Comparison of ENCODE assay signal across 19 cellular contexts in the genomic region with DNA sequence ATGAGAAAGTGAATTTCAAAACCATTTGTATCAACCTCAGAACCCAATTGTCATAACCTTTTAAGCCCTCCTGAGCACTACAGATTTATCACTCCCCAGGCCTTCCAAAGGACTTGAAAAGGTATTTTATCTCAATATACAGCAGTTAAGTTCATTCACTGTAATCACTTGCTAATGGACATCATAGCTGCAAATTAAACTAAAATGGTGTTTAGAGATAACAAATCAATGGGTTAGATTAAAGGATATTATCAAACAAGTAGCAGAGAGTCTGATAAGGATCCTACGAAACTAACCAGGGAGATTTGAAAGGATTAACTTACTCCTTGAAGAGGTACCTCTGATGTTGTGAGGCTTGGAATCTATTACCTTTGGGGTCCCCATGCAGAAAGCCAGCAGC.
DNase-seq lines count a peak whose midpoint lies in the region; ATAC-seq, FAIRE-seq and TF ChIP-seq lines count a peak whose summit lies in the region.
"Had no signal": no experiment of that assay in that cellular context is flagged by ENCODE, and none has a peak within 500 bp of the region (broad histone marks: within the 10 kb centered on the region; RNA-seq: fewer than 3 reads in every experiment).

No MANE protein-coding gene starts in this region.

- no peaks in the 10 kb centered on the region for H3K79me2 ChIP-seq in SK-N-SH (ENCODE audit: insufficient read depth)

- H3K9ac ChIP-seq in SK-N-SH, result no peak overlapping the region
- H3K9ac ChIP-seq: BLaER1 treated with 17β-estradiol and CSF1 and Interleukin-3, amounts not matched to agents 10 nM and 100 nM had no signal

- no peak for DNase-seq in SK-N-SH
- no peak for DNase-seq in GM19239 (ENCODE audit: insufficient read length, low spot score)
- DNase-seq in SK-N-DZ (ENCODE audit: low spot score), result peak; percentile 21
- no peak for DNase-seq in NOMO-1 treated with DMSO at 0.1 percent for 48 hours (lab: John Stamatoyannopoulos, UW; ENCODE audit: unreplicated experiment)
- DNase-seq: AML-193; Caco-2; Calu3; CD4-positive, alpha-beta T cell; CD8-positive, alpha-beta T cell; DMS79 treated with DMSO at 0.1 percent for 48 hours; GF-D8 had no signal

- CTCF ChIA-PET in SK-N-SH (lab: Yijun Ruan, JAX), result interaction anchor here (0.9 to 1.4 kb wide), 3 partner anchors 9 to 11 kb away, joined by 3 read pairs; no protein-coding TSS in a partner anchor

- no peak for TF ChIP-seq RAD21 in SK-N-SH (IDR thresholded peaks at IDR 0.05; ENCODE audit: low read length)

- WGBS in SK-N-SH (ENCODE audit: low lambda C conversion rate), result 58% methylated on average over 1 of the region's 1 CpG

- no peak overlapping the region for H2AFZ ChIP-seq in SK-N-SH (ENCODE audit: low read depth)

- H3K36me3 ChIP-seq in SK-N-SH (replicated peaks in 1 of 2; ENCODE audit: control insufficient read depth in 1 of 2, insufficient read depth in 2 of 2, low read length in 1 of 2), result no peaks in the 10 kb centered on the region
- H3K36me3 ChIP-seq: BLaER1 treated with 17β-estradiol and CSF1 and Interleukin-3, amounts not matched to agents 10 nM and 100 nM had no signal

- peaks cover 0 to 13% of the 10 kb centered on the region in 2 experiments; a peak in 2 of 4 replicates for H3K4me1 ChIP-seq in SK-N-SH (ENCODE audit: control insufficient read depth in 1 of 2, insufficient read depth in 2 of 2, low read depth in 1 of 2, low read length in 1 of 2)
- H3K4me1 ChIP-seq: A549, Caco-2 had no signal

- no peaks in the 10 kb centered on the region for H4K20me1 ChIP-seq in SK-N-SH (ENCODE audit: insufficient read depth)
- H4K20me1 ChIP-seq: BLaER1 treated with 17β-estradiol and CSF1 and Interleukin-3, amounts not matched to agents 10 nM and 100 nM had no signal

- no peaks in the 10 kb centered on the region for H3K9me3 ChIP-seq in SK-N-SH
- H3K9me3 ChIP-seq: Caco-2 had no signal

- no peaks in the 10 kb centered on the region for H3K9me2 ChIP-seq in SK-N-SH

- no peak for TF ChIP-seq CTCF in SK-N-SH (IDR thresholded peaks at IDR 0.05)

- no peak overlapping the region for H3K4me2 ChIP-seq in SK-N-SH
- H3K4me2 ChIP-seq: A549; BLaER1 treated with 17β-estradiol and CSF1 and Interleukin-3, amounts not matched to agents 10 nM and 100 nM had no signal

- POLR2A ChIA-PET in SK-N-SH (lab: Yijun Ruan, JAX), result no interaction called here

- FAIRE-seq in GM19239 (lab: Jason Lieb, UNC), result peak; percentile 56
- FAIRE-seq: A549, D721Med, GM12891 had no signal

- H3F3A ChIP-seq in SK-N-SH (replicated peaks; ENCODE audit: insufficient read depth), result no peaks in the 10 kb centered on the region

- TF ChIP-seq EP300 in SK-N-SH (IDR thresholded peaks at IDR 0.05; ENCODE audit: borderline replicate concordance in 1 of 2, low read depth in 1 of 2, low read length in 1 of 2), result peak in 1 of 2 experiments; percentile 22; a peak in 1 of 4 replicates

- no peak overlapping the region; a peak in 1 of 4 replicates for H3K27ac ChIP-seq in SK-N-SH (ENCODE audit: low read depth in 2 of 2, low read length in 1 of 2)
- H3K27ac ChIP-seq: 22Rv1; A549; BLaER1 treated with 17β-estradiol and CSF1 and Interleukin-3, amounts not matched to agents 10 nM and 100 nM; C4-2B had no signal

- no peak overlapping the region for H3K4me3 ChIP-seq in SK-N-SH (ENCODE audit: low read depth in 2 of 2, low read length in 1 of 2)
- H3K4me3 ChIP-seq: A549; BLaER1 treated with 17β-estradiol and CSF1 and Interleukin-3, amounts not matched to agents 10 nM and 100 nM had no signal

- ATAC-seq in SK-N-SH treated with all-trans-retinoic acid at 6 μM for 48 hours (no peak), HG02642 (IDR thresholded peaks at IDR 0.05; ENCODE audit: poor library complexity, unreplicated experiment) (no peak)
- ATAC-seq: A549; CD8-positive, alpha-beta T cell had no signal

- H3K27me3 ChIP-seq in SK-N-SH (ENCODE audit: insufficient read depth), result no peaks in the 10 kb centered on the region
- H3K27me3 ChIP-seq: BLaER1 treated with 17β-estradiol and CSF1 and Interleukin-3, amounts not matched to agents 10 nM and 100 nM had no signal

TF ChIP-seq in SK-N-SH treated with all-trans-retinoic acid at 6 μM for 48 hours, 23 proteins besides CTCF, POLR2A, EP300 and RAD21:
- TF ChIP-seq TSHZ2 (CRISPR knock-in tag; IDR thresholded peaks at IDR 0.05), result 0 out of 2 replicates have a peak, but pooled peaks have one; percentile 0
- no peak for TF ChIP-seq TOX (CRISPR knock-in tag; IDR thresholded peaks at IDR 0.05; ENCODE audit: borderline replicate concordance)
- no peak for TF ChIP-seq ZNF70 (CRISPR knock-in tag; IDR thresholded peaks at IDR 0.05)
- no peak for TF ChIP-seq TCF4 (CRISPR knock-in tag; IDR thresholded peaks at IDR 0.05; ENCODE audit: borderline replicate concordance)

TF ChIP-seq in SK-N-SH, 30 proteins besides CTCF, POLR2A, EP300 and RAD21:
- TF ChIP-seq, protein P1, sequence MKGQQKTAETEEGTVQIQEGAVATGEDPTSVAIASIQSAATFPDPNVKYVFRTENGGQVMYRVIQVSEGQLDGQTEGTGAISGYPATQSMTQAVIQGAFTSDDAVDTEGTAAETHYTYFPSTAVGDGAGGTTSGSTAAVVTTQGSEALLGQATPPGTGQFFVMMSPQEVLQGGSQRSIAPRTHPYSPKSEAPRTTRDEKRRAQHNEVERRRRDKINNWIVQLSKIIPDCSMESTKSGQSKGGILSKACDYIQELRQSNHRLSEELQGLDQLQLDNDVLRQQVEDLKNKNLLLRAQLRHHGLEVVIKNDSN (IDR thresholded peaks at IDR 0.05; ENCODE audit: borderline replicate concordance, low read depth), result no peak
- TF ChIP-seq, protein P2, sequence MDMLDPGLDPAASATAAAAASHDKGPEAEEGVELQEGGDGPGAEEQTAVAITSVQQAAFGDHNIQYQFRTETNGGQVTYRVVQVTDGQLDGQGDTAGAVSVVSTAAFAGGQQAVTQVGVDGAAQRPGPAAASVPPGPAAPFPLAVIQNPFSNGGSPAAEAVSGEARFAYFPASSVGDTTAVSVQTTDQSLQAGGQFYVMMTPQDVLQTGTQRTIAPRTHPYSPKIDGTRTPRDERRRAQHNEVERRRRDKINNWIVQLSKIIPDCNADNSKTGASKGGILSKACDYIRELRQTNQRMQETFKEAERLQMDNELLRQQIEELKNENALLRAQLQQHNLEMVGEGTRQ (IDR thresholded peaks at IDR 0.05; ENCODE audit: borderline replicate concordance, low read depth, low read length), result no peak
- TF ChIP-seq FOXJ3 (CRISPR knock-in tag; IDR thresholded peaks at IDR 0.05), result no peak
- TF ChIP-seq TAF1 (IDR thresholded peaks at IDR 0.05; ENCODE audit: borderline replicate concordance, low read depth, low read length), result no peak
- no peak for TF ChIP-seq FOXM1 (IDR thresholded peaks at IDR 0.05; ENCODE audit: low read depth)
- TF ChIP-seq GATA2 (CRISPR knock-in tag; IDR thresholded peaks at IDR 0.05), result no peak
- no peak for TF ChIP-seq RXRA (IDR thresholded peaks at IDR 0.05; ENCODE audit: borderline replicate concordance, low read depth)
- TF ChIP-seq ELF1 (IDR thresholded peaks at IDR 0.05), result no peak
- no peak for TF ChIP-seq CHD2 (IDR thresholded peaks at IDR 0.05; ENCODE audit: low read length, partially characterized antibody)
- TF ChIP-seq MEF2A (IDR thresholded peaks at IDR 0.05; ENCODE audit: borderline replicate concordance, low read depth), result no peak
